In the genomic region with DNA sequence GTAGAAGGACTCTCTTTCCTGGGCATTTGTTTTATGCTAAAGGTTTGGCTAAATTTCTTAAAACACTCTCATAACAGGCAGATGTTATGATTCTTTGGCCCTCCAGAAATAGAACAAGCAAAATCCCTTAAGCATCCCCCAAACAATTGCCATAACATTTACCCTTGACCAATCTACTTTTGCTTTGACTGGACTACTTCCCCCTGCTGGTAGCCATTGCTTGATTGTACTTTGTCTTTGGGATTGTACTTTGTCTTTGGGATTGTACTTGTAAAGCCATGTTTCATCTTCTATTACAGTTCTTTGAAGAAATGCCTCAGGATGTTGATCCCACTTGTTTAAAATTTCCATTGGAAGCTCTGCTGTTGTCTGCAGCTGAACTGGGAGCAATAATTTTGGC, we compare ENCODE assay signal across 1 cellular context.
TF ChIP-seq lines count a peak whose summit lies in the region.

No MANE protein-coding gene starts in this region.

TF ChIP-seq in HCT116, 20 proteins besides CTCF, POLR2A, EP300 and RAD21 (continued from another document):
- TF ChIP-seq, protein P1, sequence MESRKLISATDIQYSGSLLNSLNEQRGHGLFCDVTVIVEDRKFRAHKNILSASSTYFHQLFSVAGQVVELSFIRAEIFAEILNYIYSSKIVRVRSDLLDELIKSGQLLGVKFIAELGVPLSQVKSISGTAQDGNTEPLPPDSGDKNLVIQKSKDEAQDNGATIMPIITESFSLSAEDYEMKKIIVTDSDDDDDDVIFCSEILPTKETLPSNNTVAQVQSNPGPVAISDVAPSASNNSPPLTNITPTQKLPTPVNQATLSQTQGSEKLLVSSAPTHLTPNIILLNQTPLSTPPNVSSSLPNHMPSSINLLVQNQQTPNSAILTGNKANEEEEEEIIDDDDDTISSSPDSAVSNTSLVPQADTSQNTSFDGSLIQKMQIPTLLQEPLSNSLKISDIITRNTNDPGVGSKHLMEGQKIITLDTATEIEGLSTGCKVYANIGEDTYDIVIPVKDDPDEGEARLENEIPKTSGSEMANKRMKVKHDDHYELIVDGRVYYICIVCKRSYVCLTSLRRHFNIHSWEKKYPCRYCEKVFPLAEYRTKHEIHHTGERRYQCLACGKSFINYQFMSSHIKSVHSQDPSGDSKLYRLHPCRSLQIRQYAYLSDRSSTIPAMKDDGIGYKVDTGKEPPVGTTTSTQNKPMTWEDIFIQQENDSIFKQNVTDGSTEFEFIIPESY (IDR thresholded peaks at IDR 0.05; ENCODE audit: extremely low read depth, insufficient replicate concordance, low read length): no peak
- TF ChIP-seq, protein P2, sequence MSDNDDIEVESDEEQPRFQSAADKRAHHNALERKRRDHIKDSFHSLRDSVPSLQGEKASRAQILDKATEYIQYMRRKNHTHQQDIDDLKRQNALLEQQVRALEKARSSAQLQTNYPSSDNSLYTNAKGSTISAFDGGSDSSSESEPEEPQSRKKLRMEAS (IDR thresholded peaks at IDR 0.05): no peak
- no peak for TF ChIP-seq CBX3 (IDR thresholded peaks at IDR 0.05; ENCODE audit: low read depth)
- TF ChIP-seq JUND (IDR thresholded peaks at IDR 0.05): no peak
- TF ChIP-seq, protein P3, sequence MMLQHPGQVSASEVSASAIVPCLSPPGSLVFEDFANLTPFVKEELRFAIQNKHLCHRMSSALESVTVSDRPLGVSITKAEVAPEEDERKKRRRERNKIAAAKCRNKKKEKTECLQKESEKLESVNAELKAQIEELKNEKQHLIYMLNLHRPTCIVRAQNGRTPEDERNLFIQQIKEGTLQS (IDR thresholded peaks at IDR 0.05): no peak
- no peak for TF ChIP-seq SRF (IDR thresholded peaks at IDR 0.05; ENCODE audit: low read depth)
- TF ChIP-seq SP1 (IDR thresholded peaks at IDR 0.05; ENCODE audit: low read depth): no peak
